ENCODE assay signal across 26 cellular contexts in the genomic region with DNA sequence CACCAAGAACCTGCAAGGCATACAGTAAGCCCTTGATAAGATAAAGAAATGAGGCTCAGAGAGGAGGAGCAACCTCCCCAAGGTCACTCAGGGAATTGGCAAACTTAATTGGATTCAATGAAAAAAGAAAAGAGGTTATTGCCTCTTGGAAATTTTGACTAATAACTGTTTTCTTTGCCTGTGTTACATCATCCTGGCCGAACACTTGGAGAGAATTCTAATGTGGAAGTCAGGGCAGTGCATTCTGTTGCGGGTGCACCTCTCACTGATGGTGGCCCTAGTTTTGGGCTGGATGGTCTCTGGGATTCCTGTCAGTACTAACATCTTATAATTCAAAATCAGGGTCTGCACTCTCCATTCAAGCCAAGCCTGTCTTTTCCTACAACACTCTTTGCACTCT.
"Had no signal": no experiment of that assay in that cellular context is flagged by ENCODE, and none has a peak within 500 bp of the region (broad histone marks: within the 10 kb centered on the region; RNA-seq: fewer than 3 reads in every experiment).

No MANE protein-coding gene starts in this region.

- H3K27ac ChIP-seq: brain microvascular endothelial cell had no signal

- ATAC-seq: activated CD4-positive, alpha-beta T cell treated with anti-CD3 and anti-CD28 coated beads for 36 hours; activated CD8-positive, alpha-beta memory T cell treated with anti-CD3 and anti-CD28 coated beads, Interleukin-2, amount 10 ng/mL, durations not matched to agents 7 days and 5 days; activated CD8-positive, alpha-beta T cell treated with anti-CD3 and anti-CD28 coated beads, Interleukin-2, amount 10 ng/mL, durations not matched to agents 7 days and 5 days; activated naive CD8-positive, alpha-beta T cell treated with anti-CD3 and anti-CD28 coated beads, Interleukin-2, amount 50 U/mL, for 24 hours; effector memory CD8-positive, alpha-beta T cell; gastroesophageal sphincter had no signal

- H3K36me3 ChIP-seq: brain microvascular endothelial cell, esophagus muscularis mucosa, gastroesophageal sphincter, heart right ventricle had no signal

- DNase-seq: activated CD4-positive, alpha-beta memory T cell treated with anti-CD3 and anti-CD28 coated beads for 36 hours; activated CD4-positive, alpha-beta T cell treated with anti-CD3 and anti-CD28 coated beads for 36 hours; activated CD4-positive, alpha-beta T cell treated with anti-CD3 and anti-CD28 coated beads, Interleukin-2, amount 10 ng/mL, durations not matched to agents 24 days and 14 days; activated CD4-positive, CD25-positive, alpha-beta regulatory T cell; activated CD4-positive, CD25-positive, alpha-beta regulatory T cell treated with anti-CD3 and anti-CD28 coated beads, Interleukin-2, amount 50 U/mL, for 72 hours; activated CD8-positive, alpha-beta memory T cell treated with anti-CD3 and anti-CD28 coated beads, Interleukin-2, amount 10 ng/mL, durations not matched to agents 7 days and 5 days; activated CD8-positive, alpha-beta memory T cell treated with anti-CD3 and anti-CD28 coated beads, Interleukin-2, amount 50 U/mL, for 4 hours; activated CD8-positive, alpha-beta T cell treated with anti-CD3 and anti-CD28 coated beads, Interleukin-2, amount 10 ng/mL, durations not matched to agents 7 days and 5 days; activated effector memory CD4-positive, alpha-beta T cell treated with anti-CD3 and anti-CD28 coated beads, Interleukin-2, amount 50 U/mL, for 16 hours; activated naive CD4-positive, alpha-beta T cell treated with anti-CD3 and anti-CD28 coated beads for 36 hours; activated naive CD8-positive, alpha-beta T cell treated with anti-CD3 and anti-CD28 coated beads for 36 hours; activated naive CD8-positive, alpha-beta T cell treated with anti-CD3 and anti-CD28 coated beads, Interleukin-2, amount 50 U/mL, for 24 hours; activated T-cell treated with anti-CD3 and anti-CD28 coated beads, Interleukin-2, amount 50 U/mL, for 1 hour; activated T-cell treated with anti-CD3 and anti-CD28 coated beads, Interleukin-2, amount 50 U/mL, for 48 hours; brain microvascular endothelial cell; caudate nucleus; cortex of kidney; dermis blood vessel endothelial cell; effector CD4-positive, alpha-beta T cell; effector memory CD8-positive, alpha-beta T cell; erythroblast; foreskin melanocyte; heart right ventricle; T-helper 2 cell had no signal

- H3K27me3 ChIP-seq: brain microvascular endothelial cell, esophagus muscularis mucosa, gastroesophageal sphincter had no signal

- H3K4me3 ChIP-seq: esophagus muscularis mucosa, gastroesophageal sphincter, heart right ventricle had no signal

- H3K9me3 ChIP-seq: gastroesophageal sphincter had no signal
